10 cellular contexts compared by ENCODE assay signal in genomic region chr6:11459002-11459658, GRCh38.
DNase-seq lines count a peak whose midpoint lies in the region; ATAC-seq and TF ChIP-seq lines count a peak whose summit lies in the region.
"Had no signal": no experiment of that assay in that cellular context is flagged by ENCODE, and none has a peak within 500 bp of the region (broad histone marks: within the 10 kb centered on the region; RNA-seq: fewer than 3 reads in every experiment).

No MANE protein-coding gene starts in this region.

- H3K9me3 Mint-ChIP-seq in CD8-positive, alpha-beta memory T cell = peaks cover 0 to 5% (median 0%) of the 10 kb centered on the region in 5 donors

- POLR2A ChIA-PET in CD8-positive, alpha-beta memory T cell (lab: Charles Lee) = no interaction called here

- H3K27me3 Mint-ChIP-seq in CD8-positive, alpha-beta memory T cell = peaks cover 0 to 7% of the 10 kb centered on the region in 2 donors

- H3K4me3 ChIP-seq in GM08714 (ENCODE audit: low read length) = peak overlapping the region; percentile 47; the same call in 1 of the 2 replicates
- H3K4me3 ChIP-seq in OCI-LY1 (ENCODE audit: low read depth, low read length, poor library complexity, severe bottlenecking) = peak overlapping the region; percentile 8
- H3K4me3 ChIP-seq in CD8-positive, alpha-beta memory T cell (ENCODE audit: low read length) = no peak overlapping the region
- H3K4me3 ChIP-seq: lung, transverse colon had no signal

- H3K27ac ChIP-seq in OCI-LY1 (ENCODE audit: low read depth, low read length, poor library complexity, severe bottlenecking) = peak overlapping the region; percentile 93
- no peak overlapping the region for H3K27ac ChIP-seq in CD8-positive, alpha-beta memory T cell (ENCODE audit: low read depth, low read length)

- no peaks in the 10 kb centered on the region for H3K79me2 ChIP-seq in OCI-LY1 (ENCODE audit: insufficient read depth, low read length)

- DNase-seq in CD8-positive, alpha-beta memory T cell = no peak
- DNase-seq in posterior vena cava (ENCODE audit: low spot score) (no peak), SHP77 (lab: John Stamatoyannopoulos, UW) (no peak)
- DNase-seq: transverse colon had no signal

- no peaks in the 10 kb centered on the region for H3K27me3 ChIP-seq in OCI-LY1 (ENCODE audit: insufficient read depth, low read length)
- H3K27me3 ChIP-seq in CD8-positive, alpha-beta memory T cell (ENCODE audit: insufficient read depth, low read length, poor library complexity, severe bottlenecking) = no peaks in the 10 kb centered on the region
- H3K27me3 ChIP-seq: transverse colon had no signal

- H3K4me2 ChIP-seq in OCI-LY1 (ENCODE audit: low read length) = peak overlapping the region; percentile 49

- H4K20me1 ChIP-seq in OCI-LY1 (ENCODE audit: insufficient read depth, low read length) = no peaks in the 10 kb centered on the region

- TF ChIP-seq CTCF in OCI-LY1 (IDR thresholded peaks at IDR 0.05; ENCODE audit: low read length) = no peak

- H3F3A ChIP-seq in OCI-LY1 (ENCODE audit: insufficient read depth, low read length) = no peaks in the 10 kb centered on the region

- CTCF ChIA-PET in CD8-positive, alpha-beta memory T cell (lab: Charles Lee) = interaction anchor here (1.3 to 1.5 kb wide), 2 partner anchors 77 to 287 kb away, joined by 3 read pairs; no protein-coding TSS in a partner anchor

- H3K9ac ChIP-seq in OCI-LY1 (ENCODE audit: low read length) = no peak overlapping the region

- no peaks in the 10 kb centered on the region for H3K9me3 ChIP-seq in OCI-LY1 (ENCODE audit: low read length)
- no peaks in the 10 kb centered on the region for H3K9me3 ChIP-seq in CD8-positive, alpha-beta memory T cell (ENCODE audit: low read length)
- H3K9me3 ChIP-seq: transverse colon had no signal

- H3K36me3 Mint-ChIP-seq in CD8-positive, alpha-beta memory T cell = peaks cover 0 to 7% (median 0%) of the 10 kb centered on the region in 3 donors

- ATAC-seq in GM18909 (IDR thresholded peaks at IDR 0.05; ENCODE audit: poor library complexity, unreplicated experiment) = peak; percentile 77
- ATAC-seq in HG02840 (IDR thresholded peaks at IDR 0.05; ENCODE audit: low FRiP score, unreplicated experiment) = peak; percentile 58
- ATAC-seq in HG02970 (IDR thresholded peaks at IDR 0.05; ENCODE audit: low FRiP score, unreplicated experiment) = no peak

- peaks cover 9 to 19% (median 19%) of the 10 kb centered on the region in 3 donors for H3K4me1 Mint-ChIP-seq in CD8-positive, alpha-beta memory T cell

- peaks cover 42% of the 10 kb centered on the region for H3K4me1 ChIP-seq in OCI-LY1 (ENCODE audit: insufficient read depth, low read length, severe bottlenecking)
- H3K4me1 ChIP-seq in CD8-positive, alpha-beta memory T cell (ENCODE audit: insufficient read depth, low read length) = peaks cover 4% of the 10 kb centered on the region

- intact Hi-C loops in posterior vena cava (cut with DNase I) = no loop called here

- H2AFZ ChIP-seq in OCI-LY1 (ENCODE audit: low read length) = no peak overlapping the region

- H3K27ac Mint-ChIP-seq in CD8-positive, alpha-beta memory T cell = no peak overlapping the region

- H3K4me3 Mint-ChIP-seq in CD8-positive, alpha-beta memory T cell = no peak overlapping the region

- H3K36me3 ChIP-seq in OCI-LY1 (ENCODE audit: insufficient read depth, low read length) = no peaks in the 10 kb centered on the region
- no peaks in the 10 kb centered on the region for H3K36me3 ChIP-seq in CD8-positive, alpha-beta memory T cell (ENCODE audit: insufficient read depth, low read length)
- H3K36me3 ChIP-seq: transverse colon had no signal

- H3K9me2 ChIP-seq in OCI-LY1 (ENCODE audit: low read depth, low read length) = no peaks in the 10 kb centered on the region
